Comparison of ENCODE assay signal across 23 cellular contexts in the genomic region with DNA sequence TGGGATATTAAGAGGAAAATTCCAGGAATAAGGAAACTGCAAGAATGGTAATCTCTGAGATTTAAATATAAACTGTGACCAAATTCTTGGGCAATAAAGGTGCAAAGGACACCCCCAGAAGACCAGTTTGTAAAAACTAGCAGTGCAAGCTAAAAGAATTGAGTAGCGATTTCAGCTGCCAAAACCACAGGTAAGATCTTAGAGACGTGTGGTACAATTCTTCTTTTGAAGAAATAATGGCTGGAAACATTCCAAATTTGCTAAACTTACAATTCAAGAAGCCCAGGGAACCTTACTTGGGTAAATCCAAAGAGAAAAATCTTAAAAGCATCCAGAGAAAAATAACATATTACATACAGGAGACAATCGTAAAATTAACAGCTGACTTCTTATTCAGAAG. TPM values are rescaled to one million over a fixed set of nuclear protein-coding genes. Genes with fewer than 3 reads are reported as not detected.
DNase-seq lines count a peak whose midpoint lies in the region; ATAC-seq and TF ChIP-seq lines count a peak whose summit lies in the region.
"Had no signal": no experiment of that assay in that cellular context is flagged by ENCODE, and none has a peak within 500 bp of the region (broad histone marks: within the 10 kb centered on the region; RNA-seq: fewer than 3 reads in every experiment).

No MANE protein-coding gene starts in this region.

- no peaks in the 10 kb centered on the region for H3K27me3 Mint-ChIP-seq in naive thymus-derived CD8-positive, alpha-beta T cell
- H3K27me3 Mint-ChIP-seq: CD4-positive, alpha-beta memory T cell; CD8-positive, alpha-beta memory T cell had no signal

- peak overlapping the region; percentile 55 for H3K27ac ChIP-seq in DND-41 (ENCODE audit: low read length)
- H3K27ac ChIP-seq in foreskin keratinocyte = no peak overlapping the region
- H3K27ac ChIP-seq: BLaER1 had no signal

- no peaks in the 10 kb centered on the region for H3K9me3 Mint-ChIP-seq in naive thymus-derived CD8-positive, alpha-beta T cell
- H3K9me3 Mint-ChIP-seq: CD4-positive, alpha-beta memory T cell; CD8-positive, alpha-beta memory T cell had no signal

- H3K4me1 ChIP-seq in DND-41 (ENCODE audit: insufficient read depth, low read length) = peaks cover 35% of the 10 kb centered on the region
- H3K4me1 ChIP-seq in foreskin keratinocyte = no peaks in the 10 kb centered on the region
- H3K4me1 ChIP-seq: BE2C, BLaER1 had no signal

- no peak overlapping the region for H3K4me3 ChIP-seq in DND-41 (ENCODE audit: low read depth in 1 of 2, low read length in 2 of 2)
- no peak overlapping the region for H3K4me3 ChIP-seq in Jurkat, Clone E6-1 (ENCODE audit: low read length)
- H3K4me3 ChIP-seq: BLaER1, GM12878 had no signal

- H3K9me3 ChIP-seq in DND-41 (ENCODE audit: insufficient read depth, low read length, severe bottlenecking) = no peaks in the 10 kb centered on the region
- H3K9me3 ChIP-seq: BE2C, BLaER1 had no signal

- ATAC-seq in DND-41 (ENCODE audit: insufficient read depth, low read depth) = peak; percentile 61
- ATAC-seq in naive thymus-derived CD8-positive, alpha-beta T cell = peak; percentile 28 to 52
- no peak for ATAC-seq in foreskin keratinocyte
- ATAC-seq: GM12878 had no signal

- peak overlapping the region in 1 of 10 donors; percentile 10 for H3K4me3 Mint-ChIP-seq in naive thymus-derived CD8-positive, alpha-beta T cell
- H3K4me3 Mint-ChIP-seq: CD14-positive monocyte; CD4-positive, alpha-beta memory T cell; CD4-positive, CD25-positive, alpha-beta regulatory T cell; CD8-positive, alpha-beta memory T cell had no signal

- no peak overlapping the region for H3K9ac ChIP-seq in DND-41 (ENCODE audit: low read depth, low read length)
- H3K9ac ChIP-seq: BLaER1 had no signal

- POLR2A ChIA-PET in naive thymus-derived CD8-positive, alpha-beta T cell (lab: Charles Lee) = interaction anchor here (0.6 kb wide), 1 partner anchor 118 kb away, joined by 3 read pairs; no protein-coding TSS in a partner anchor

- DNase-seq in DND-41 = peak; percentile 28
- DNase-seq in Jurkat, Clone E6-1 (ENCODE audit: low read depth, low spot score) = peak; percentile 55
- peak in 3 of 10 donors; percentile 17 to 37 (median 34) for DNase-seq in naive thymus-derived CD8-positive, alpha-beta T cell
- DNase-seq in globus pallidus (ENCODE audit: low spot score) = no peak
- no peak for DNase-seq in foreskin keratinocyte
- no peak for DNase-seq in NCI-H1048 (lab: John Stamatoyannopoulos, UW)
- DNase-seq: 8988T; ACHN; BE2C; C1 segment of cervical spinal cord; CD4-positive, alpha-beta memory T cell; CD4-positive, CD25-positive, alpha-beta regulatory T cell; COR-L47; EL; GDM1 had no signal

- no peaks in the 10 kb centered on the region for H3K36me3 ChIP-seq in DND-41 (ENCODE audit: insufficient read depth, low read length)
- H3K36me3 ChIP-seq: BE2C, BLaER1 had no signal

- no peaks in the 10 kb centered on the region for H3K79me2 ChIP-seq in DND-41 (ENCODE audit: insufficient read depth, low read length)

- H3K4me2 ChIP-seq in DND-41 (ENCODE audit: insufficient read depth, low read length) = peak overlapping the region; percentile 45; the same call in 1 of the 2 replicates
- H3K4me2 ChIP-seq: BLaER1 had no signal

- no peak overlapping the region for H3K27ac Mint-ChIP-seq in naive thymus-derived CD8-positive, alpha-beta T cell
- H3K27ac Mint-ChIP-seq: CD14-positive monocyte; CD4-positive, alpha-beta memory T cell; CD4-positive, CD25-positive, alpha-beta regulatory T cell had no signal

- no peak for TF ChIP-seq CTCF in DND-41 (IDR thresholded peaks at IDR 0.05; ENCODE audit: borderline replicate concordance, extremely low read depth, low read length, poor library complexity, severe bottlenecking)
- no peak for TF ChIP-seq CTCF in foreskin keratinocyte (conservative IDR thresholded peaks at IDR 0.05)

- no peak overlapping the region for H2AFZ ChIP-seq in DND-41 (ENCODE audit: low read depth, low read length)

- no peaks in the 10 kb centered on the region for H4K20me1 ChIP-seq in DND-41 (ENCODE audit: insufficient read depth, low read length)
- H4K20me1 ChIP-seq: BLaER1 had no signal

- no peaks in the 10 kb centered on the region for H3K27me3 ChIP-seq in DND-41 (ENCODE audit: insufficient read depth, low read length, poor library complexity)
- H3K27me3 ChIP-seq in foreskin keratinocyte = no peaks in the 10 kb centered on the region
- H3K27me3 ChIP-seq: BLaER1 had no signal

- H3K36me3 Mint-ChIP-seq in naive thymus-derived CD8-positive, alpha-beta T cell = no peaks in the 10 kb centered on the region
- H3K36me3 Mint-ChIP-seq: CD14-positive monocyte; CD8-positive, alpha-beta memory T cell had no signal

- H3K4me1 Mint-ChIP-seq in naive thymus-derived CD8-positive, alpha-beta T cell = peaks cover 2 to 13% (median 11%) of the 10 kb centered on the region in 4 donors
- H3K4me1 Mint-ChIP-seq: CD4-positive, alpha-beta memory T cell had no signal

RNA-seq across cellular contexts. Expression of a gene that starts 12.0 kb away (rescaled TPM):
- polyA plus RNA-seq in Jurkat, Clone E6-1 (2012; ENCODE audit: insufficient read depth, insufficient read length) = not detected
- total RNA-seq in naive thymus-derived CD8-positive, alpha-beta T cell = 1 to 10 TPM; 4.6 to 6.3 TPM
- under 1 TPM in 2 of 3 donors, not detected in 1; 0.09 to 0.49 TPM for polyA plus RNA-seq in naive thymus-derived CD8-positive, alpha-beta T cell
- total RNA-seq in foreskin keratinocyte = 0.18 and 0.34 TPM in 2 replicates
- polyA plus RNA-seq in foreskin keratinocyte = 0.07 and 0.11 TPM in 2 replicates
- total RNA-seq: A673, Daoy, G401, GM12878 had no signal
- polyA plus RNA-seq: AG04450, CD14-positive monocyte, GM12878 had no signal

Comparison
In these comparisons a context has a peak if more than half of its experiments do, and no peak if none do; other contexts are left out.
1. DNase-seq: peak in DND-41 (single experiment) and Jurkat, Clone E6-1 (single experiment); none in globus pallidus (single experiment), foreskin keratinocyte (0 of 2) and NCI-H1048 (single experiment).